Comparison of ENCODE assay signal across 1 cellular context in genomic region chr3:83500422-83500821, GRCh38.
A peak's percentile ranks its signal among the peaks of the same experiment; 100 is the strongest.
TF ChIP-seq lines count a peak whose summit lies in the region.

No MANE protein-coding gene starts in this region.

TF ChIP-seq in HepG2, 621 proteins besides CTCF, POLR2A, EP300 and RAD21 (continued from another document and continues in another):
- TF ChIP-seq REST (IDR thresholded peaks at IDR 0.05; ENCODE audit: borderline replicate concordance in 1 of 2, low read depth in 1 of 2, low read length in 2 of 2) (no peak), WIZ (CRISPR knock-in tag; IDR thresholded peaks at IDR 0.05) (peak; percentile 77; the same call in 1 of the 2 replicates), REXO4 (CRISPR knock-in tag; IDR thresholded peaks at IDR 0.05; ENCODE audit: borderline replicate concordance) (no peak), RNF2 (conservative IDR thresholded peaks at IDR 0.05; ENCODE audit: low read depth) (no peak), ZNF512B (CRISPR knock-in tag; IDR thresholded peaks at IDR 0.05; ENCODE audit: borderline replicate concordance) (no peak), MTF1 (CRISPR knock-in tag; IDR thresholded peaks at IDR 0.05) (no peak), ZNF33A (CRISPR knock-in tag; IDR thresholded peaks at IDR 0.05; ENCODE audit: borderline replicate concordance) (no peak), ERF (CRISPR knock-in tag; IDR thresholded peaks at IDR 0.05) (0 out of 2 replicates have a peak, but pooled peaks have one; percentile 26), MED1 (CRISPR knock-in tag; IDR thresholded peaks at IDR 0.05) (peak; percentile 52; the same call in 1 of the 2 replicates), ZNF670 (CRISPR knock-in tag; IDR thresholded peaks at IDR 0.05; ENCODE audit: borderline replicate concordance) (peak; percentile 41; the same call in 1 of the 2 replicates), AFF4 (CRISPR knock-in tag; IDR thresholded peaks at IDR 0.05) (no peak), ZFP36L1 (CRISPR knock-in tag; IDR thresholded peaks at IDR 0.05) (peak; percentile 67; the same call in 1 of the 2 replicates), DDIT3 (CRISPR knock-in tag; IDR thresholded peaks at IDR 0.05) (no peak), ZNF768 (CRISPR knock-in tag; IDR thresholded peaks at IDR 0.05) (no peak), NR2F1 (CRISPR knock-in tag; IDR thresholded peaks at IDR 0.05) (0 out of 4 replicates have a peak, but pooled peaks have one; percentile 27 to 29), ZNF18 (CRISPR knock-in tag; IDR thresholded peaks at IDR 0.05; ENCODE audit: insufficient replicate concordance) (no peak), SETDB1 (CRISPR knock-in tag; IDR thresholded peaks at IDR 0.05; ENCODE audit: borderline replicate concordance) (no peak), MEIS1 (CRISPR knock-in tag; IDR thresholded peaks at IDR 0.05; ENCODE audit: borderline replicate concordance) (no peak), ZBTB42 (CRISPR knock-in tag; IDR thresholded peaks at IDR 0.05) (no peak), KLF6 (CRISPR knock-in tag; IDR thresholded peaks at IDR 0.05) (no peak), ETV6 (CRISPR knock-in tag; conservative IDR thresholded peaks at IDR 0.05) (no peak), ZNF772 (CRISPR knock-in tag; IDR thresholded peaks at IDR 0.05) (no peak; the same call in 1 of the 2 replicates), ATF3 (CRISPR knock-in tag; IDR thresholded peaks at IDR 0.05) (0 out of 2 replicates have a peak, but pooled peaks have one; percentile 42), AGO2 (optimal IDR thresholded peaks at IDR 0.05; ENCODE audit: low read depth, low read length) (no peak), GATAD2A (CRISPR knock-in tag; IDR thresholded peaks at IDR 0.05) (peak; percentile 78), THAP8 (CRISPR knock-in tag; IDR thresholded peaks at IDR 0.05; ENCODE audit: borderline replicate concordance) (no peak), ZBTB38 (CRISPR knock-in tag; IDR thresholded peaks at IDR 0.05) (0 out of 2 replicates have a peak, but pooled peaks have one; percentile 63), NFAT5 (CRISPR knock-in tag; IDR thresholded peaks at IDR 0.05) (no peak), PHF21A (CRISPR knock-in tag; IDR thresholded peaks at IDR 0.05) (peak; percentile 33; the same call in 1 of the 2 replicates), RELA (CRISPR knock-in tag; IDR thresholded peaks at IDR 0.05) (no peak), PAXIP1 (CRISPR knock-in tag; conservative IDR thresholded peaks at IDR 0.05) (peak; percentile 52), ZNF441 (CRISPR knock-in tag; IDR thresholded peaks at IDR 0.05; ENCODE audit: borderline replicate concordance) (0 out of 2 replicates have a peak, but pooled peaks have one; percentile 47), NR2C2 (CRISPR knock-in tag; IDR thresholded peaks at IDR 0.05; ENCODE audit: borderline replicate concordance) (peak; percentile 40; the same call in 1 of the 2 replicates)
